Comparison of ENCODE assay signal across 1 cellular context in genomic region chr5:176725521-176725920, GRCh38.
TF ChIP-seq lines count a peak whose summit lies in the region.

No MANE protein-coding gene starts in this region.

TF ChIP-seq in WTC11, 78 proteins besides CTCF, POLR2A, EP300 and RAD21 (continued from another document):
- TF ChIP-seq E2F1 (CRISPR knock-in tag; IDR thresholded peaks at IDR 0.05): no peak
